Comparison of ENCODE assay signal across 18 cellular contexts in genomic region chr20:44900231-44900854, GRCh38. TPM values are rescaled to one million over a fixed set of nuclear protein-coding genes. Genes with fewer than 3 reads are reported as not detected.
DNase-seq lines count a peak whose midpoint lies in the region; ATAC-seq and TF ChIP-seq lines count a peak whose summit lies in the region.
"Had no signal": no experiment of that assay in that cellular context is flagged by ENCODE, and none has a peak within 500 bp of the region (broad histone marks: within the 10 kb centered on the region; RNA-seq: fewer than 3 reads in every experiment).

No MANE protein-coding gene starts in this region.

- peak overlapping the region; percentile 84 for H3K27ac Mint-ChIP-seq in activated naive CD4-positive, alpha-beta T cell treated with anti-CD3 and anti-CD28 coated beads, Interleukin-2, amount 50 U/mL, for 24 hours
- H3K27ac Mint-ChIP-seq in activated T-helper 1 cell treated with anti-CD3 and anti-CD28 coated beads, Interleukin-12 subunit alpha, Interleukin-12 subunit beta, Interleukin-2, Interleukin-4 antibody, amounts not matched to agents 30 ng/mL and 10 ng/mL and 1 ng/mL, durations not matched to agents 14 hours and 24 hours and 36 hours = peak overlapping the region; percentile 90

- peak; percentile 29 for ATAC-seq in upper lobe of right lung
- ATAC-seq in HG03108 (IDR thresholded peaks at IDR 0.05; ENCODE audit: unreplicated experiment) = no peak
- ATAC-seq: HCT116 had no signal

- CTCF ChIA-PET in SK-N-SH (lab: Yijun Ruan, JAX) = interaction anchor here (0.5 kb wide), 1 partner anchor 17 kb away, joined by 3 read pairs; no protein-coding TSS in a partner anchor

- TF ChIP-seq EP300 in SK-N-SH (IDR thresholded peaks at IDR 0.05; ENCODE audit: borderline replicate concordance in 1 of 2, low read depth in 1 of 2, low read length in 1 of 2) = no peak

- intact Hi-C loops in activated T-helper 1 cell treated with anti-CD3 and anti-CD28 coated beads, Interleukin-12 subunit alpha, Interleukin-12 subunit beta, Interleukin-2, Interleukin-4 antibody, amounts not matched to agents 30 ng/mL and 10 ng/mL and 1 ng/mL, durations not matched to agents 14 hours and 24 hours and 36 hours (cut with micrococcal nuclease) = loop anchor here (1.0 to 10.0 kb wide), 2 partner anchors 9 to 394 kb away; no protein-coding TSS in a partner anchor
- intact Hi-C loops in upper lobe of right lung (cut with DNase I) (no loop called here), colonic mucosa (cut with DNase I) (no loop called here)

- H3K4me1 ChIP-seq in upper lobe of right lung = peaks cover 50% of the 10 kb centered on the region
- peaks cover 7% of the 10 kb centered on the region for H3K4me1 ChIP-seq in colonic mucosa
- peaks cover 0 to 2% of the 10 kb centered on the region in 2 experiments; a peak in 2 of 4 replicates for H3K4me1 ChIP-seq in SK-N-SH (ENCODE audit: control insufficient read depth in 1 of 2, insufficient read depth in 2 of 2, low read depth in 1 of 2, low read length in 1 of 2)

- H3K9me3 ChIP-seq in upper lobe of right lung = no peaks in the 10 kb centered on the region
- no peaks in the 10 kb centered on the region for H3K9me3 ChIP-seq in colonic mucosa
- no peaks in the 10 kb centered on the region for H3K9me3 ChIP-seq in SK-N-SH
- H3K9me3 ChIP-seq: ovary had no signal

- no peaks in the 10 kb centered on the region for H3K27me3 Mint-ChIP-seq in activated naive CD4-positive, alpha-beta T cell treated with anti-CD3 and anti-CD28 coated beads, Interleukin-2, amount 50 U/mL, for 24 hours
- H3K27me3 Mint-ChIP-seq in activated T-helper 1 cell treated with anti-CD3 and anti-CD28 coated beads, Interleukin-12 subunit alpha, Interleukin-12 subunit beta, Interleukin-2, Interleukin-4 antibody, amounts not matched to agents 30 ng/mL and 10 ng/mL and 1 ng/mL, durations not matched to agents 14 hours and 24 hours and 36 hours (ENCODE audit: insufficient read depth) = no peaks in the 10 kb centered on the region

- H3K4me3 ChIP-seq in upper lobe of right lung = no peak overlapping the region
- no peak overlapping the region for H3K4me3 ChIP-seq in colonic mucosa
- no peak overlapping the region for H3K4me3 ChIP-seq in SK-N-SH (ENCODE audit: low read depth in 2 of 2, low read length in 1 of 2)
- H3K4me3 ChIP-seq: ovary, smooth muscle cell had no signal

- WGBS in SK-N-SH (ENCODE audit: low lambda C conversion rate) = 71% methylated on average over 4 of the region's 5 CpGs

- H2AFZ ChIP-seq in SK-N-SH (ENCODE audit: low read depth) = no peak overlapping the region

- peaks cover 67% of the 10 kb centered on the region for H3K4me1 Mint-ChIP-seq in activated naive CD4-positive, alpha-beta T cell treated with anti-CD3 and anti-CD28 coated beads, Interleukin-2, amount 50 U/mL, for 24 hours
- H3K4me1 Mint-ChIP-seq in activated T-helper 1 cell treated with anti-CD3 and anti-CD28 coated beads, Interleukin-12 subunit alpha, Interleukin-12 subunit beta, Interleukin-2, Interleukin-4 antibody, amounts not matched to agents 30 ng/mL and 10 ng/mL and 1 ng/mL, durations not matched to agents 14 hours and 24 hours and 36 hours (ENCODE audit: low read depth) = peaks cover 56% of the 10 kb centered on the region

- H3K9me3 Mint-ChIP-seq in activated naive CD4-positive, alpha-beta T cell treated with anti-CD3 and anti-CD28 coated beads, Interleukin-2, amount 50 U/mL, for 24 hours = no peaks in the 10 kb centered on the region
- no peaks in the 10 kb centered on the region for H3K9me3 Mint-ChIP-seq in activated T-helper 1 cell treated with anti-CD3 and anti-CD28 coated beads, Interleukin-12 subunit alpha, Interleukin-12 subunit beta, Interleukin-2, Interleukin-4 antibody, amounts not matched to agents 30 ng/mL and 10 ng/mL and 1 ng/mL, durations not matched to agents 14 hours and 24 hours and 36 hours

- TF ChIP-seq CTCF in upper lobe of right lung (IDR thresholded peaks at IDR 0.05) = no peak
- TF ChIP-seq CTCF in colonic mucosa (IDR thresholded peaks at IDR 0.05) = no peak
- no peak for TF ChIP-seq CTCF in SK-N-SH (IDR thresholded peaks at IDR 0.05)

- no peak for TF ChIP-seq RAD21 in SK-N-SH (IDR thresholded peaks at IDR 0.05; ENCODE audit: low read length)

- no peaks in the 10 kb centered on the region for H3K9me2 ChIP-seq in SK-N-SH

- H3K9ac ChIP-seq in colonic mucosa (ENCODE audit: low read depth in 2 of 2, low read length in 2 of 2) = no peak overlapping the region
- no peak overlapping the region for H3K9ac ChIP-seq in SK-N-SH
- H3K9ac ChIP-seq: KMS-11 had no signal

- H3K4me3 Mint-ChIP-seq in activated naive CD4-positive, alpha-beta T cell treated with anti-CD3 and anti-CD28 coated beads, Interleukin-2, amount 50 U/mL, for 24 hours = peak overlapping the region; percentile 26
- H3K4me3 Mint-ChIP-seq in activated T-helper 1 cell treated with anti-CD3 and anti-CD28 coated beads, Interleukin-12 subunit alpha, Interleukin-12 subunit beta, Interleukin-2, Interleukin-4 antibody, amounts not matched to agents 30 ng/mL and 10 ng/mL and 1 ng/mL, durations not matched to agents 14 hours and 24 hours and 36 hours = peak overlapping the region; percentile 41

- H3K36me3 ChIP-seq in upper lobe of right lung (peaks cover 43% of the 10 kb centered on the region), colonic mucosa (peaks cover 18% of the 10 kb centered on the region), SK-N-SH (replicated peaks in 1 of 2; ENCODE audit: control insufficient read depth in 1 of 2, insufficient read depth in 2 of 2, low read length in 1 of 2) (peaks cover 33 to 52% of the 10 kb centered on the region in 2 experiments)
- H3K36me3 ChIP-seq: ovary had no signal

- peaks cover 13% of the 10 kb centered on the region for H3K36me3 Mint-ChIP-seq in activated naive CD4-positive, alpha-beta T cell treated with anti-CD3 and anti-CD28 coated beads, Interleukin-2, amount 50 U/mL, for 24 hours
- peaks cover 53% of the 10 kb centered on the region for H3K36me3 Mint-ChIP-seq in activated T-helper 1 cell treated with anti-CD3 and anti-CD28 coated beads, Interleukin-12 subunit alpha, Interleukin-12 subunit beta, Interleukin-2, Interleukin-4 antibody, amounts not matched to agents 30 ng/mL and 10 ng/mL and 1 ng/mL, durations not matched to agents 14 hours and 24 hours and 36 hours (ENCODE audit: low read depth)

- no peak for DNase-seq in activated naive CD4-positive, alpha-beta T cell treated with Interleukin-2 at 50 U/mL for 16 hours
- no peak for DNase-seq in activated T-helper 1 cell treated with anti-CD3 and anti-CD28 coated beads, Interleukin-12 subunit alpha, Interleukin-12 subunit beta, Interleukin-2, Interleukin-4 antibody, amounts not matched to agents 30 ng/mL and 10 ng/mL and 1 ng/mL, durations not matched to agents 14 hours and 24 hours and 36 hours (ENCODE audit: low spot score)
- peak; percentile 53 to 66 for DNase-seq in lung microvascular endothelial cell (ENCODE audit: low read depth in 2 of 2)
- DNase-seq in upper lobe of right lung = no peak
- no peak for DNase-seq in colonic mucosa
- DNase-seq in SK-N-SH = no peak
- DNase-seq: activated CD4-positive, alpha-beta T cell treated with anti-CD3 and anti-CD28 coated beads, Interleukin-2, amount 50 U/mL, for 4 hours; caudate nucleus; islet precursor cell; NCI-H146; NCI-H69; ovary; RPMI8226 had no signal

- POLR2A ChIA-PET in SK-N-SH (lab: Yijun Ruan, JAX) = no interaction called here

- H3F3A ChIP-seq in SK-N-SH (replicated peaks; ENCODE audit: insufficient read depth) = peaks cover 7% of the 10 kb centered on the region

- H3K27me3 ChIP-seq in upper lobe of right lung (no peaks in the 10 kb centered on the region), colonic mucosa (no peaks in the 10 kb centered on the region), SK-N-SH (ENCODE audit: insufficient read depth) (no peaks in the 10 kb centered on the region)
- H3K27me3 ChIP-seq: ovary had no signal

- H4K20me1 ChIP-seq in SK-N-SH (ENCODE audit: insufficient read depth) = peaks cover 96% of the 10 kb centered on the region

- peaks cover 100% of the 10 kb centered on the region for H3K79me2 ChIP-seq in SK-N-SH (ENCODE audit: insufficient read depth)

- H3K4me2 ChIP-seq in SK-N-SH = no peak overlapping the region
- H3K4me2 ChIP-seq: KMS-11, smooth muscle cell had no signal

- H3K27ac ChIP-seq in upper lobe of right lung (no peak overlapping the region), colonic mucosa (no peak overlapping the region), SK-N-SH (ENCODE audit: low read depth in 2 of 2, low read length in 1 of 2) (no peak overlapping the region)
- H3K27ac ChIP-seq: KMS-11, ovary had no signal

RNA-seq across cellular contexts. Expression of gene PABPC1L, which starts 9.5 kb away (rescaled TPM):
- 101 and 106 TPM in 2 replicates for total RNA-seq in activated T-helper 1 cell treated with anti-CD3 and anti-CD28 coated beads, Interleukin-12 subunit alpha, Interleukin-12 subunit beta, Interleukin-2, Interleukin-4 antibody, amounts not matched to agents 30 ng/mL and 10 ng/mL and 1 ng/mL, durations not matched to agents 14 hours and 24 hours and 36 hours
- 0.44 and 0.79 TPM in 2 replicates for total RNA-seq in lung microvascular endothelial cell
- 46.4 TPM for total RNA-seq in upper lobe of right lung
- 10 to 100 TPM; 11.5 to 36.3 TPM for total RNA-seq in colonic mucosa
- polyA plus RNA-seq in SK-N-SH (2012; rRNA removed) = 205 and 251 TPM in 2 replicates
- polyA plus RNA-seq in SK-N-SH (2012; cell fraction: cytosol; rRNA removed) = 34.5 and 41.4 TPM in 2 replicates
- polyA plus RNA-seq in SK-N-SH (2012; cell fraction: nucleus; rRNA removed) = 1,856 and 2,057 TPM in 2 replicates

RNA-seq across cellular contexts. Expression of gene YWHAB, which starts 14.8 kb away (rescaled TPM):
- 230 and 246 TPM in 2 replicates for total RNA-seq in activated T-helper 1 cell treated with anti-CD3 and anti-CD28 coated beads, Interleukin-12 subunit alpha, Interleukin-12 subunit beta, Interleukin-2, Interleukin-4 antibody, amounts not matched to agents 30 ng/mL and 10 ng/mL and 1 ng/mL, durations not matched to agents 14 hours and 24 hours and 36 hours
- total RNA-seq in lung microvascular endothelial cell (76.9 and 96.6 TPM in 2 replicates), upper lobe of right lung (185 TPM), colonic mucosa (100 to 1,000 TPM; 256 to 282 TPM)
- 84.3 and 94.3 TPM in 2 replicates for polyA plus RNA-seq in SK-N-SH (2012; rRNA removed)
- 150 and 179 TPM in 2 replicates for polyA plus RNA-seq in SK-N-SH (2012; cell fraction: cytosol; rRNA removed)
- polyA plus RNA-seq in SK-N-SH (2012; cell fraction: nucleus; rRNA removed) = 37.2 and 67.1 TPM in 2 replicates

RNA-seq across cellular contexts. Expression of gene TOMM34, which starts 59.9 kb away (rescaled TPM):
- 53.0 and 55.4 TPM in 2 replicates for total RNA-seq in activated T-helper 1 cell treated with anti-CD3 and anti-CD28 coated beads, Interleukin-12 subunit alpha, Interleukin-12 subunit beta, Interleukin-2, Interleukin-4 antibody, amounts not matched to agents 30 ng/mL and 10 ng/mL and 1 ng/mL, durations not matched to agents 14 hours and 24 hours and 36 hours
- total RNA-seq in lung microvascular endothelial cell = 13.7 and 15.1 TPM in 2 replicates
- 16.0 TPM for total RNA-seq in upper lobe of right lung
- total RNA-seq in colonic mucosa = 10 to 100 TPM; 16.5 to 29.9 TPM
- polyA plus RNA-seq in SK-N-SH (2012; rRNA removed) = 40.5 and 51.4 TPM in 2 replicates
- 38.4 and 45.5 TPM in 2 replicates for polyA plus RNA-seq in SK-N-SH (2012; cell fraction: cytosol; rRNA removed)
- 27.1 and 33.1 TPM in 2 replicates for polyA plus RNA-seq in SK-N-SH (2012; cell fraction: nucleus; rRNA removed)

Comparison
In these comparisons a context has a peak if more than half of its experiments do, and no peak if none do; other contexts are left out.
1. DNase-seq: peak in lung microvascular endothelial cell (2 of 2); none in activated naive CD4-positive, alpha-beta T cell treated with Interleukin-2 at 50 U/mL for 16 hours (single experiment), activated T-helper 1 cell treated with anti-CD3 and anti-CD28 coated beads, Interleukin-12 subunit alpha, Interleukin-12 subunit beta, Interleukin-2, Interleukin-4 antibody, amounts not matched to agents 30 ng/mL and 10 ng/mL and 1 ng/mL, durations not matched to agents 14 hours and 24 hours and 36 hours (single experiment), upper lobe of right lung (single experiment), colonic mucosa (single experiment) and SK-N-SH (single experiment).